21 cellular contexts compared by ENCODE assay signal in genomic region chr1:68782890-68783289, GRCh38.
A peak's percentile ranks its signal among the peaks of the same experiment; 100 is the strongest.
DNase-seq lines count a peak whose midpoint lies in the region; ATAC-seq, FAIRE-seq and TF ChIP-seq lines count a peak whose summit lies in the region.
"Had no signal": no experiment of that assay in that cellular context is flagged by ENCODE, and none has a peak within 500 bp of the region (broad histone marks: within the 10 kb centered on the region; RNA-seq: fewer than 3 reads in every experiment).

No MANE protein-coding gene starts in this region.

- peaks cover 3% of the 10 kb centered on the region for H3F3A ChIP-seq in smooth muscle cell (ENCODE audit: low read depth)

- H3K9me3 ChIP-seq in cardiac muscle cell (ENCODE audit: low read depth): no peaks in the 10 kb centered on the region
- peaks cover 6 to 18% of the 10 kb centered on the region in 2 experiments; a peak in 2 of 4 replicates for H3K9me3 ChIP-seq in H1 (ENCODE audit: insufficient read depth in 2 of 2, low read depth in 1 of 2, low read length in 1 of 2)
- no peaks in the 10 kb centered on the region for H3K9me3 ChIP-seq in smooth muscle cell (replicated peaks; ENCODE audit: low read depth)
- H3K9me3 ChIP-seq: HAP-1 had no signal

- no peak for FAIRE-seq in H1 (lab: Jason Lieb, UNC)

- no peak overlapping the region for H3K9ac ChIP-seq in H1 (replicated peaks in 1 of 4; ENCODE audit: extremely low read depth in 1 of 4, low read depth in 3 of 4, low read length in 3 of 4)
- H3K9ac ChIP-seq in smooth muscle cell (ENCODE audit: low read depth): no peak overlapping the region

- H3K14ac ChIP-seq in H1 (ENCODE audit: insufficient read length): no peak overlapping the region

- TF ChIP-seq POLR2A in H1 (IDR thresholded peaks at IDR 0.05; ENCODE audit: control extremely low read depth in 1 of 2, low read depth in 2 of 2, low read length in 2 of 2): no peak

- no peak overlapping the region for H3K56ac ChIP-seq in H1 (replicated peaks; ENCODE audit: insufficient read length, low read depth, low read length)

- peaks cover 9% of the 10 kb centered on the region for H3K4me1 ChIP-seq in cardiac muscle cell (ENCODE audit: low read depth)
- H3K4me1 ChIP-seq in H1 (replicated peaks in 1 of 4; ENCODE audit: control insufficient read depth in 3 of 4, insufficient read depth in 4 of 4, low read length in 3 of 4): no peaks in the 10 kb centered on the region
- H3K4me1 ChIP-seq in smooth muscle cell (ENCODE audit: low read depth): no peaks in the 10 kb centered on the region
- H3K4me1 ChIP-seq: HAP-1 had no signal

- no peak overlapping the region for H4K5ac ChIP-seq in H1 (ENCODE audit: insufficient read length, low read depth, low read length)

- H3K4me2 ChIP-seq in H1 (ENCODE audit: insufficient read depth in 1 of 2, low read depth in 2 of 2, low read length in 2 of 2): no peak overlapping the region
- H3K4me2 ChIP-seq in smooth muscle cell: no peak overlapping the region

- H2AK5ac ChIP-seq in H1 (ENCODE audit: low read depth, low read length): no peak overlapping the region

- no peaks in the 10 kb centered on the region for H3K79me1 ChIP-seq in H1 (ENCODE audit: low read depth, low read length)

- POLR2A ChIA-PET in H1 (lab: Charles Lee; ENCODE audit: partially characterized antibody): no interaction called here

- no peak overlapping the region for H3K23ac ChIP-seq in H1 (ENCODE audit: insufficient read length)

- no peak overlapping the region for H2BK12ac ChIP-seq in H1 (ENCODE audit: low read depth, low read length)

- H4K8ac ChIP-seq in H1 (ENCODE audit: extremely low read depth, insufficient read depth, low read length): no peak overlapping the region

- H2BK120ac ChIP-seq in H1 (replicated peaks; ENCODE audit: low read depth, low read length): no peak overlapping the region

- peak; percentile 14 for TF ChIP-seq CTCF in cardiac muscle cell (IDR thresholded peaks at IDR 0.05; ENCODE audit: low read depth, low read length)
- TF ChIP-seq CTCF in H1 (IDR thresholded peaks at IDR 0.05; ENCODE audit: control extremely low read depth in 1 of 3, insufficient read depth in 1 of 3, low read depth in 1 of 3, low read length in 3 of 3): peak in 1 of 3 experiments; percentile 8; a peak in 1 of 4 replicates
- peak; percentile 16 for TF ChIP-seq CTCF in smooth muscle cell (IDR thresholded peaks at IDR 0.05; ENCODE audit: borderline replicate concordance, insufficient read depth, poor library complexity, severe bottlenecking)

- no peak for ATAC-seq in Right ventricle myocardium superior (ENCODE audit: poor library complexity)
- ATAC-seq in GM21515 (IDR thresholded peaks at IDR 0.05; ENCODE audit: unreplicated experiment): no peak
- ATAC-seq in HG03378 (IDR thresholded peaks at IDR 0.05; ENCODE audit: unreplicated experiment): no peak
- ATAC-seq: activated naive CD8-positive, alpha-beta T cell treated with anti-CD3 and anti-CD28 coated beads, Interleukin-2, amount 50 U/mL, for 24 hours; naive thymus-derived CD4-positive, alpha-beta T cell had no signal

- no peaks in the 10 kb centered on the region for H3K79me2 ChIP-seq in H1 (ENCODE audit: control insufficient read depth in 1 of 2, insufficient read depth in 2 of 2, low read length in 2 of 2)
- no peaks in the 10 kb centered on the region for H3K79me2 ChIP-seq in smooth muscle cell (ENCODE audit: low read depth)

- H3K27ac ChIP-seq in cardiac muscle cell (no peak overlapping the region), H1 (ENCODE audit: low read depth, low read length) (no peak overlapping the region), smooth muscle cell (ENCODE audit: low read depth) (no peak overlapping the region)
- H3K27ac ChIP-seq: coronary artery, SK-N-MC, vagina had no signal

- TF ChIP-seq RAD21 in H1 (IDR thresholded peaks at IDR 0.05 in 1 of 2, conservative IDR thresholded peaks at IDR 0.05 in 1 of 2; ENCODE audit: low read depth in 2 of 2, low read length in 2 of 2): peak; percentile 32 to 44; a peak in 2 of 4 replicates

- H4K91ac ChIP-seq in H1 (replicated peaks; ENCODE audit: insufficient read length, low read length): no peak overlapping the region

- H3K4me3 ChIP-seq in cardiac muscle cell (no peak overlapping the region), H1 (ENCODE audit: extremely low read depth in 1 of 4, insufficient read depth in 2 of 4, low read depth in 3 of 4, low read length in 4 of 4) (no peak overlapping the region), smooth muscle cell (no peak overlapping the region)
- H3K4me3 ChIP-seq: coronary artery, HAP-1, SK-N-MC, vagina had no signal

- no peak overlapping the region for H2BK5ac ChIP-seq in H1 (ENCODE audit: low read depth, low read length)

- H3K36me3 ChIP-seq in cardiac muscle cell: no peaks in the 10 kb centered on the region
- no peaks in the 10 kb centered on the region for H3K36me3 ChIP-seq in H1 (ENCODE audit: control insufficient read depth in 2 of 4, insufficient read depth in 4 of 4, low read length in 3 of 4)
- H3K36me3 ChIP-seq in smooth muscle cell (ENCODE audit: low read depth): no peaks in the 10 kb centered on the region
- H3K36me3 ChIP-seq: HAP-1, vagina had no signal

- H2BK20ac ChIP-seq in H1 (ENCODE audit: low read length): no peak overlapping the region

- no peaks in the 10 kb centered on the region for H3K27me3 ChIP-seq in cardiac muscle cell
- no peaks in the 10 kb centered on the region for H3K27me3 ChIP-seq in H1 (replicated peaks in 1 of 4; ENCODE audit: control insufficient read depth in 3 of 4, extremely low read depth in 1 of 4, insufficient read depth in 3 of 4, low read length in 3 of 4)
- H3K27me3 ChIP-seq in smooth muscle cell (ENCODE audit: low read depth): no peaks in the 10 kb centered on the region
- H3K27me3 ChIP-seq: vagina had no signal

- H3K18ac ChIP-seq in H1 (ENCODE audit: extremely low read depth, low read length): no peak overlapping the region

- DNase-seq in cardiac muscle cell (ENCODE audit: low read depth in 1 of 2, low spot score in 1 of 2): peak in 1 of 2 donors; percentile 1
- no peak for DNase-seq in Right ventricle myocardium superior
- peak; percentile 5 for DNase-seq in NCI-H69 (lab: John Stamatoyannopoulos, UW)
- DNase-seq in H1 (ENCODE audit: low read depth in 1 of 2, low spot score in 2 of 2): no peak
- no peak for DNase-seq in smooth muscle cell (lab: John Stamatoyannopoulos, UW; ENCODE audit: unreplicated experiment)
- DNase-seq in posterior cingulate gyrus: no peak
- DNase-seq: activated CD4-positive, alpha-beta T cell treated with anti-CD3 and anti-CD28 coated beads, Interleukin-2, amount 50 U/mL, for 48 hours; activated CD4-positive, CD25-positive, alpha-beta regulatory T cell; activated effector memory CD4-positive, alpha-beta T cell treated with anti-CD3 and anti-CD28 coated beads, Interleukin-2, amount 50 U/mL, for 16 hours; activated naive CD8-positive, alpha-beta T cell treated with anti-CD3 and anti-CD28 coated beads, Interleukin-2, amount 50 U/mL, for 24 hours; CD4-positive, CD25-positive, alpha-beta regulatory T cell; KBM-7; naive thymus-derived CD4-positive, alpha-beta T cell; NCI-H187 treated with DMSO at 0.1 percent for 48 hours; NK-92 treated with Interleukin-12 subunit alpha and Interleukin-12 subunit beta, amount 100 ng/mL, for 24 hours had no signal

- intact Hi-C loops in Right ventricle myocardium superior (cut with DNase I) (no loop called here), posterior cingulate gyrus (cut with DNase I) (no loop called here)

- no peak for TF ChIP-seq EP300 in H1 (IDR thresholded peaks at IDR 0.05; ENCODE audit: borderline replicate concordance in 1 of 2, low read depth in 2 of 2, low read length in 2 of 2)

- no peaks in the 10 kb centered on the region; the same call in 1 of the 2 replicates for H3K23me2 ChIP-seq in H1 (ENCODE audit: low read depth, low read length)

- H3K4ac ChIP-seq in H1 (replicated peaks; ENCODE audit: insufficient read length, low read depth, low read length): no peak overlapping the region

- no peak overlapping the region for H2BK15ac ChIP-seq in H1 (ENCODE audit: low read length)

- H2AFZ ChIP-seq in H1 (ENCODE audit: low read length) (no peak overlapping the region), smooth muscle cell (ENCODE audit: low read depth) (no peak overlapping the region)

- CTCF ChIA-PET in H1 (lab: Charles Lee; ENCODE audit: partially characterized antibody): no interaction called here

- H4K20me1 ChIP-seq in H1 (replicated peaks in 1 of 2; ENCODE audit: control insufficient read depth in 1 of 2, insufficient read depth in 2 of 2, low read length in 2 of 2) (no peaks in the 10 kb centered on the region), smooth muscle cell (ENCODE audit: low read depth) (no peaks in the 10 kb centered on the region)

TF ChIP-seq in H1, 55 proteins besides CTCF, POLR2A, EP300 and RAD21:
- TF ChIP-seq KDM4A (IDR thresholded peaks at IDR 0.05; ENCODE audit: low read depth, low read length, severe bottlenecking) (no peak), CEBPB (IDR thresholded peaks at IDR 0.05; ENCODE audit: low read depth, low read length) (no peak), SAP30 (IDR thresholded peaks at IDR 0.05; ENCODE audit: insufficient read depth, insufficient replicate concordance, low read length) (no peak), HDAC6 (IDR thresholded peaks at IDR 0.05; ENCODE audit: low read depth, low read length) (no peak), RBBP5 (IDR thresholded peaks at IDR 0.05; ENCODE audit: borderline replicate concordance, low read depth, low read length) (no peak), ATF3 (IDR thresholded peaks at IDR 0.05; ENCODE audit: insufficient read depth, low read depth, low read length) (no peak), PHF8 (conservative IDR thresholded peaks at IDR 0.05; ENCODE audit: low read depth, low read length) (no peak), BACH1 (IDR thresholded peaks at IDR 0.05; ENCODE audit: low read length) (no peak), TEAD4 (IDR thresholded peaks at IDR 0.05; ENCODE audit: low read depth, low read length) (no peak)
